9 cellular contexts compared by ENCODE assay signal in genomic region chr1:75203415-75204277, GRCh38.
A peak's percentile ranks its signal among the peaks of the same experiment; 100 is the strongest.
DNase-seq lines count a peak whose midpoint lies in the region; ATAC-seq and TF ChIP-seq lines count a peak whose summit lies in the region.
"Had no signal": no experiment of that assay in that cellular context is flagged by ENCODE, and none has a peak within 500 bp of the region (broad histone marks: within the 10 kb centered on the region; RNA-seq: fewer than 3 reads in every experiment).

No MANE protein-coding gene starts in this region.

- H3K9me2 ChIP-seq in PC-9 (ENCODE audit: insufficient read depth), result no peaks in the 10 kb centered on the region

- H3K36me3 ChIP-seq in PC-9 (ENCODE audit: low read depth), result no peaks in the 10 kb centered on the region
- no peaks in the 10 kb centered on the region for H3K36me3 ChIP-seq in osteoblast (ENCODE audit: insufficient read depth, low read length)
- H3K36me3 ChIP-seq: BLaER1 had no signal

- no TSS peak for BruUV-seq in PC-9 (replicated peaks; lab: Mats Ljungman, UMichigan)

- H3K79me2 ChIP-seq in PC-9 (ENCODE audit: low read depth), result no peaks in the 10 kb centered on the region
- H3K79me2 ChIP-seq in osteoblast (ENCODE audit: insufficient read depth, low read length), result no peaks in the 10 kb centered on the region

- DNase-seq in NCI-H1092 treated with DMSO at 0.1 percent for 48 hours (lab: John Stamatoyannopoulos, UW) (peak; percentile 43), NCI-H1092 (lab: John Stamatoyannopoulos, UW) (no peak), HT1080 (ENCODE audit: low read depth) (peak; percentile 52), PC-9 (peak in 1 of 2 experiments; percentile 51), osteoblast (ENCODE audit: insufficient read length, low spot score, missing footprints) (peak; percentile 58), T-helper 9 cell (no peak)

- H3K4me3 ChIP-seq in PC-9, result no peak overlapping the region
- no peak overlapping the region for H3K4me3 ChIP-seq in osteoblast (ENCODE audit: insufficient read depth, low read length)
- H3K4me3 ChIP-seq: BLaER1 had no signal

- POLR2A ChIA-PET in PC-9 (lab: Charles Lee; ENCODE audit: unreplicated experiment), result no interaction called here

- no peaks in the 10 kb centered on the region for H3K27me3 ChIP-seq in PC-9 (ENCODE audit: insufficient read depth, low read depth)
- H3K27me3 ChIP-seq in osteoblast (ENCODE audit: insufficient read depth, low read length), result no peaks in the 10 kb centered on the region
- H3K27me3 ChIP-seq: BLaER1 had no signal

- H3F3A ChIP-seq in PC-9 (ENCODE audit: insufficient read depth, low read depth), result no peaks in the 10 kb centered on the region

- H4K20me1 ChIP-seq in PC-9 (ENCODE audit: insufficient read depth) (no peaks in the 10 kb centered on the region), osteoblast (ENCODE audit: insufficient read depth, low read length) (no peaks in the 10 kb centered on the region)
- H4K20me1 ChIP-seq: BLaER1 had no signal

- H3K4me2 ChIP-seq in PC-9 (no peak overlapping the region), osteoblast (ENCODE audit: insufficient read depth, low read length) (no peak overlapping the region)
- H3K4me2 ChIP-seq: BLaER1 had no signal

- ATAC-seq in GM21515 (IDR thresholded peaks at IDR 0.05; ENCODE audit: unreplicated experiment) (peak; percentile 92), esophagus mucosa (peak; percentile 70)

- TF ChIP-seq CTCF in PC-9 (conservative IDR thresholded peaks at IDR 0.05) (peak; percentile 85), osteoblast (IDR thresholded peaks at IDR 0.05; ENCODE audit: extremely low read depth, low read depth, low read length) (peak; percentile 68)

- no peak overlapping the region for H2AFZ ChIP-seq in PC-9
- no peak overlapping the region for H2AFZ ChIP-seq in osteoblast (ENCODE audit: low read length)

- H3K9me3 ChIP-seq in PC-9 (ENCODE audit: insufficient read depth, low read depth) (no peaks in the 10 kb centered on the region), osteoblast (ENCODE audit: low read depth, low read length) (no peaks in the 10 kb centered on the region)
- H3K9me3 ChIP-seq: BLaER1 had no signal

- intact Hi-C loops in PC-9 (cut with micrococcal nuclease; ENCODE audit: unreplicated experiment), result loop anchor here (1.0 kb wide), 1 partner anchor 431 kb away; no protein-coding TSS in a partner anchor

- H3K4me1 ChIP-seq in PC-9 (replicated peaks; ENCODE audit: insufficient read depth) (no peaks in the 10 kb centered on the region), osteoblast (ENCODE audit: insufficient read depth, low read length) (no peaks in the 10 kb centered on the region)
- H3K4me1 ChIP-seq: BLaER1 had no signal

- CTCF ChIA-PET in PC-9 (lab: Charles Lee), result interaction anchor here (0.7 to 2.4 kb wide), 2 partner anchors 154 to 432 kb away, joined by 3 to 11 read pairs; no protein-coding TSS in a partner anchor

- no peak overlapping the region for H3K27ac ChIP-seq in PC-9
- no peak overlapping the region for H3K27ac ChIP-seq in osteoblast (ENCODE audit: low read depth, low read length)
- H3K27ac ChIP-seq: BLaER1 had no signal

Comparison
In these comparisons a context has a peak if more than half of its experiments do, and no peak if none do; other contexts are left out.
1. DNase-seq: peak in NCI-H1092 treated with DMSO at 0.1 percent for 48 hours (single experiment), HT1080 (single experiment) and osteoblast (single experiment); none in NCI-H1092 (single experiment) and T-helper 9 cell (single experiment).